In genomic region chr10:126905776-126906703, GRCh38 we compare ENCODE assay signal across 8 cellular contexts. TPM values are rescaled to one million over a fixed set of nuclear protein-coding genes. Genes with fewer than 3 reads are reported as not detected.
A peak's percentile ranks its signal among the peaks of the same experiment; 100 is the strongest.
DNase-seq lines count a peak whose midpoint lies in the region; ATAC-seq and TF ChIP-seq lines count a peak whose summit lies in the region.

No MANE protein-coding gene starts in this region.

- H3K9me3 ChIP-seq in A673 (ENCODE audit: low read depth, low read length, poor library complexity, severe bottlenecking): no peaks in the 10 kb centered on the region
- H3K9me3 ChIP-seq in NT2/D1 (ENCODE audit: insufficient read depth, low read length): no peaks in the 10 kb centered on the region
- no peaks in the 10 kb centered on the region for H3K9me3 ChIP-seq in esophagus (ENCODE audit: control insufficient read depth in 2 of 2, insufficient read depth in 1 of 2, low read depth in 1 of 2, low read length in 1 of 2)
- H3K9me3 ChIP-seq in muscle layer of duodenum (ENCODE audit: control insufficient read depth in 1 of 2, low read length in 2 of 2): no peaks in the 10 kb centered on the region

- peak overlapping the region; percentile 38 for H3K27ac ChIP-seq in A673 (ENCODE audit: low read depth, low read length, poor library complexity, severe bottlenecking)
- H3K27ac ChIP-seq in esophagus (ENCODE audit: low read depth in 2 of 2, low read length in 1 of 2): peak overlapping the region; percentile 62 to 77
- H3K27ac ChIP-seq in muscle layer of duodenum (ENCODE audit: low read length): no peak overlapping the region

- H3K9ac ChIP-seq in NT2/D1 (ENCODE audit: insufficient read length, low read depth): peak overlapping the region; percentile 81

- no TSS peak for BruUV-seq in A673 (replicated peaks; lab: Mats Ljungman, UMichigan)

- CTCF ChIA-PET in A673 (lab: Charles Lee): interaction anchor here (0.6 kb wide), 1 partner anchor 8 kb away, joined by 3 read pairs; no protein-coding TSS in a partner anchor

- H3K4me3 ChIP-seq in A673 (ENCODE audit: low read depth, low read length, poor library complexity, severe bottlenecking): peak overlapping the region; percentile 54
- H3K4me3 ChIP-seq in NT2/D1 (ENCODE audit: insufficient read length, low read depth): peak overlapping the region; percentile 56
- H3K4me3 ChIP-seq in esophagus (ENCODE audit: low read depth in 1 of 2, low read length in 2 of 2): peak overlapping the region; percentile 78 to 91
- H3K4me3 ChIP-seq in muscle layer of duodenum (ENCODE audit: low read depth in 1 of 2, low read length in 2 of 2): peak overlapping the region; percentile 33 to 74

- peaks cover 13% of the 10 kb centered on the region for H3K4me1 ChIP-seq in A673 (ENCODE audit: insufficient read depth, low read length, poor library complexity, severe bottlenecking)
- peaks cover 5% of the 10 kb centered on the region for H3K4me1 ChIP-seq in NT2/D1 (ENCODE audit: insufficient read depth, insufficient read length)
- peaks cover 4 to 23% of the 10 kb centered on the region in 2 donors for H3K4me1 ChIP-seq in esophagus (ENCODE audit: control insufficient read depth in 2 of 2, insufficient read depth in 2 of 2, low read length in 1 of 2)
- peaks cover 0 to 19% of the 10 kb centered on the region in 2 donors for H3K4me1 ChIP-seq in muscle layer of duodenum (ENCODE audit: control insufficient read depth in 1 of 2, insufficient read depth in 2 of 2, low read length in 2 of 2)

- DNase-seq in A673 (ENCODE audit: low spot score) (peak; percentile 19), NT2/D1 (ENCODE audit: low read depth, low spot score) (no peak), NCI-H2227 treated with DMSO at 0.1 percent for 48 hours (lab: John Stamatoyannopoulos, UW) (no peak)
- DNase-seq in central memory CD4-positive, alpha-beta T cell: no peak

- intact Hi-C loops in A673 (cut with micrococcal nuclease; ENCODE audit: unreplicated experiment): no loop called here

- no peak for ATAC-seq in GM21423 (IDR thresholded peaks at IDR 0.05; ENCODE audit: unreplicated experiment)
- ATAC-seq in HG02759 (IDR thresholded peaks at IDR 0.05; ENCODE audit: unreplicated experiment): no peak

- POLR2A ChIA-PET in A673 (lab: Charles Lee; ENCODE audit: low non-redundant PET): no interaction called here

- no peak for TF ChIP-seq CTCF in A673 (conservative IDR thresholded peaks at IDR 0.05; ENCODE audit: low read depth, low read length)

- H3K36me3 ChIP-seq in A673 (ENCODE audit: insufficient read depth, low read length, poor library complexity, severe bottlenecking): no peaks in the 10 kb centered on the region
- peaks cover 39% of the 10 kb centered on the region for H3K36me3 ChIP-seq in NT2/D1 (ENCODE audit: insufficient read depth, insufficient read length, low read length)
- no peaks in the 10 kb centered on the region for H3K36me3 ChIP-seq in esophagus (ENCODE audit: control insufficient read depth in 2 of 2, insufficient read depth in 2 of 2, low read length in 1 of 2)
- H3K36me3 ChIP-seq in muscle layer of duodenum (ENCODE audit: control insufficient read depth in 1 of 2, insufficient read depth in 2 of 2, low read length in 2 of 2): no peaks in the 10 kb centered on the region

- H3K27me3 ChIP-seq in A673 (replicated peaks; ENCODE audit: insufficient read depth, low read depth, low read length, poor library complexity) (no peaks in the 10 kb centered on the region), NT2/D1 (ENCODE audit: insufficient read depth, insufficient read length) (no peaks in the 10 kb centered on the region), esophagus (ENCODE audit: control insufficient read depth in 1 of 2, insufficient read depth in 2 of 2, low read length in 2 of 2) (no peaks in the 10 kb centered on the region), muscle layer of duodenum (ENCODE audit: low read depth, low read length) (no peaks in the 10 kb centered on the region)

- 15 to 24% methylated on average over 72 to 84 of the region's 84 CpGs for WGBS in esophagus, 2 donors

RNA-seq across cellular contexts. Expression of gene DOCK1, which starts 0.8 kb away (rescaled TPM):
- total RNA-seq in A673 (2021): 30.7 and 37.3 TPM in 2 replicates
- polyA plus RNA-seq in esophagus: 10 to 100 TPM; 11.4 to 17.5 TPM
